ENCODE assay signal across 29 cellular contexts in genomic region chr10:133299738-133300137, GRCh38. TPM values are rescaled to one million over a fixed set of nuclear protein-coding genes. Genes with fewer than 3 reads are reported as not detected.
A peak's percentile ranks its signal among the peaks of the same experiment; 100 is the strongest.
DNase-seq lines count a peak whose midpoint lies in the region; ATAC-seq, FAIRE-seq and TF ChIP-seq lines count a peak whose summit lies in the region.
"Had no signal": no experiment of that assay in that cellular context is flagged by ENCODE, and none has a peak within 500 bp of the region (broad histone marks: within the 10 kb centered on the region; RNA-seq: fewer than 3 reads in every experiment).

No MANE protein-coding gene starts in this region.

- H3K9ac ChIP-seq in kidney (ENCODE audit: low read length in 2 of 2), result no peak overlapping the region
- H3K9ac ChIP-seq: BLaER1 had no signal

- H3K27me3 Mint-ChIP-seq in GM23338 (ENCODE audit: insufficient read depth, low read depth, poor library complexity), result peaks cover 2% of the 10 kb centered on the region
- H3K27me3 Mint-ChIP-seq: CD4-positive, alpha-beta memory T cell; CD4-positive, CD25-positive, alpha-beta regulatory T cell; CD8-positive, alpha-beta memory T cell had no signal

- no peaks in the 10 kb centered on the region for H3K4me1 ChIP-seq in kidney (ENCODE audit: control insufficient read depth in 1 of 2, insufficient read depth in 1 of 2, low read depth in 1 of 2, low read length in 2 of 2)
- no peaks in the 10 kb centered on the region for H3K4me1 ChIP-seq in GM23338 (ENCODE audit: insufficient read depth)
- H3K4me1 ChIP-seq: BE2C, BLaER1 had no signal

- no peak overlapping the region for H3K4me3 Mint-ChIP-seq in GM23338
- H3K4me3 Mint-ChIP-seq: CD14-positive monocyte; CD4-positive, alpha-beta memory T cell; CD4-positive, CD25-positive, alpha-beta regulatory T cell; CD8-positive, alpha-beta memory T cell had no signal

- H3K36me3 ChIP-seq in kidney (ENCODE audit: control insufficient read depth in 1 of 2, insufficient read depth in 2 of 2, low read length in 2 of 2) (peaks cover 44 to 67% of the 10 kb centered on the region in 2 donors), GM23338 (ENCODE audit: insufficient read depth) (peaks cover 17% of the 10 kb centered on the region)

- H3K9me3 Mint-ChIP-seq in GM23338, result no peaks in the 10 kb centered on the region
- H3K9me3 Mint-ChIP-seq: CD4-positive, CD25-positive, alpha-beta regulatory T cell; CD8-positive, alpha-beta memory T cell had no signal

- no peak overlapping the region for H2AFZ ChIP-seq in GM23338

- no peaks in the 10 kb centered on the region for H3K4me1 Mint-ChIP-seq in GM23338

- intact Hi-C loops in left ventricle myocardium superior (cut with micrococcal nuclease), result no loop called here
- intact Hi-C loops in left cardiac atrium (cut with DNase I), result no loop called here
- intact Hi-C loops in kidney (cut with DNase I), result no loop called here

- no peaks in the 10 kb centered on the region for H3K9me2 ChIP-seq in GM23338 (ENCODE audit: insufficient read depth)

- H3K9me3 ChIP-seq in kidney (ENCODE audit: control insufficient read depth in 1 of 2, low read length in 2 of 2), result no peaks in the 10 kb centered on the region
- H3K9me3 ChIP-seq: BE2C, BLaER1 had no signal

- H3F3A ChIP-seq in GM23338 (replicated peaks; ENCODE audit: low read depth), result no peaks in the 10 kb centered on the region; the same call in 1 of the 2 replicates

- peaks cover 15% of the 10 kb centered on the region for H3K79me2 ChIP-seq in GM23338 (replicated peaks; ENCODE audit: insufficient read depth)

- TF ChIP-seq CTCF in kidney (IDR thresholded peaks at IDR 0.05; ENCODE audit: borderline replicate concordance, extremely low read depth, insufficient read depth) (no peak), GM23338 (conservative IDR thresholded peaks at IDR 0.05; ENCODE audit: low read depth in 2 of 2) (no peak)

- peaks cover 11% of the 10 kb centered on the region for H4K20me1 ChIP-seq in GM23338 (replicated peaks; ENCODE audit: insufficient read depth)

- H3K27ac Mint-ChIP-seq in GM23338, result no peak overlapping the region
- H3K27ac Mint-ChIP-seq: CD4-positive, alpha-beta memory T cell; CD4-positive, CD25-positive, alpha-beta regulatory T cell; CD8-positive, alpha-beta memory T cell had no signal

- no peak overlapping the region for H3K4me2 ChIP-seq in GM23338
- H3K4me2 ChIP-seq: BLaER1 had no signal

- no peak for ATAC-seq in left ventricle myocardium superior
- no peak for ATAC-seq in left cardiac atrium
- no peak for ATAC-seq in HG03025 (IDR thresholded peaks at IDR 0.05; ENCODE audit: low FRiP score, unreplicated experiment)
- ATAC-seq in GM23338, result no peak
- ATAC-seq: GM12878 had no signal

- no peak for FAIRE-seq in kidney (lab: Jason Lieb, UNC)
- FAIRE-seq: A204.1, GM12878, GM12892, GM18507 had no signal

- H3K27ac ChIP-seq in kidney (ENCODE audit: low read depth in 2 of 2, low read length in 2 of 2) (no peak overlapping the region), GM23338 (ENCODE audit: low read depth) (no peak overlapping the region)
- H3K27ac ChIP-seq: BLaER1 had no signal

- H3K27me3 ChIP-seq in GM23338 (ENCODE audit: insufficient read depth), result no peaks in the 10 kb centered on the region
- H3K27me3 ChIP-seq: BE2C, BLaER1 had no signal

- no peak overlapping the region for H3K4me3 ChIP-seq in kidney (ENCODE audit: low read length in 2 of 2)
- H3K4me3 ChIP-seq in GM23338, result no peak overlapping the region
- H3K4me3 ChIP-seq: BLaER1, GM12878 had no signal

- DNase-seq in left ventricle myocardium superior (peak; percentile 23), left cardiac atrium (no peak), kidney (peak; percentile 52), GM23338 (ENCODE audit: low spot score) (no peak)
- DNase-seq: 8988T; ACHN; BE2C; C1 segment of cervical spinal cord; CD4-positive, alpha-beta memory T cell; CD4-positive, CD25-positive, alpha-beta regulatory T cell; CD8-positive, alpha-beta memory T cell; COR-L47; DMS 273 treated with DMSO at 0.1 percent for 48 hours; DMS153; DMS53; DMS79; DND-41; EL; GDM1 had no signal

- peaks cover 59% of the 10 kb centered on the region for H3K36me3 Mint-ChIP-seq in GM23338 (ENCODE audit: low read depth)

RNA-seq across cellular contexts. Expression of gene TUBGCP2, which starts 8.9 kb away (rescaled TPM):
- total RNA-seq in left ventricle myocardium superior (42.6 TPM), left cardiac atrium (10 to 100 TPM; 33.6 to 36.6 TPM), kidney (61.4 TPM)
- polyA plus RNA-seq in kidney (ENCODE audit: insufficient read depth, low read depth, low replicate concordance) (93.3 TPM), GM23338 (2016; fragmentation: Nextera tagmentation; extraction: Ambion mirVana) (56.6 and 59.6 TPM in 2 replicates)
- 51.5 and 67.7 TPM in 2 replicates for total RNA-seq in GM23338 (2014; rRNA removed; shearing (Covaris generic))

RNA-seq across cellular contexts. Expression of gene ZNF511, which starts 9.0 kb away (rescaled TPM):
- 45.1 TPM for total RNA-seq in left ventricle myocardium superior
- 10 to 100 TPM; 34.3 to 44.6 TPM for total RNA-seq in left cardiac atrium
- 35.6 TPM for total RNA-seq in kidney
- 50.7 TPM for polyA plus RNA-seq in kidney (ENCODE audit: insufficient read depth, low read depth, low replicate concordance)
- 41.0 and 41.3 TPM in 2 replicates for total RNA-seq in GM23338 (2014; rRNA removed; shearing (Covaris generic))
- polyA plus RNA-seq in GM23338 (2016; fragmentation: Nextera tagmentation; extraction: Ambion mirVana), result 104 and 114 TPM in 2 replicates

RNA-seq across cellular contexts. Expression of gene ADAM8, which starts 23.1 kb away (rescaled TPM):
- total RNA-seq in left ventricle myocardium superior (2.4 TPM), left cardiac atrium (1 to 10 TPM; 2.3 to 3.8 TPM), kidney (16.6 TPM)
- polyA plus RNA-seq in kidney (ENCODE audit: insufficient read depth, low read depth, low replicate concordance) (3.4 TPM), GM23338 (2016; fragmentation: Nextera tagmentation; extraction: Ambion mirVana) (1.9 and 2.1 TPM in 2 replicates)
- total RNA-seq in GM23338 (2014; rRNA removed; shearing (Covaris generic)), result 5.5 and 7.4 TPM in 2 replicates

RNA-seq across cellular contexts. Expression of gene CALY, which starts 37.0 kb away (rescaled TPM):
- not detected for total RNA-seq in left ventricle myocardium superior
- not detected for total RNA-seq in left cardiac atrium
- 0.41 TPM for total RNA-seq in kidney
- 0.54 TPM for polyA plus RNA-seq in kidney (ENCODE audit: insufficient read depth, low read depth, low replicate concordance)
- total RNA-seq in GM23338 (2014; rRNA removed; shearing (Covaris generic)), result 0.31 and 1.0 TPM in 2 replicates
- polyA plus RNA-seq in GM23338 (2016; fragmentation: Nextera tagmentation; extraction: Ambion mirVana), result 8.0 and 9.0 TPM in 2 replicates
- total RNA-seq: A673, Daoy, GM12878 had no signal
- polyA plus RNA-seq: CD14-positive monocyte had no signal

RNA-seq across cellular contexts. Expression of gene PRAP1, which starts 47.4 kb away (rescaled TPM):
- total RNA-seq in left ventricle myocardium superior (not detected), left cardiac atrium (not detected), kidney (1.9 TPM)
- polyA plus RNA-seq in kidney (ENCODE audit: insufficient read depth, low read depth, low replicate concordance) (557 TPM), GM23338 (2016; fragmentation: Nextera tagmentation; extraction: Ambion mirVana) (0.68 and 1.5 TPM in 2 replicates)
- not detected in 2 replicates for total RNA-seq in GM23338 (2014; rRNA removed; shearing (Covaris generic))
- total RNA-seq: A673; CD4-positive, alpha-beta memory T cell; CD4-positive, CD25-positive, alpha-beta regulatory T cell; CD8-positive, alpha-beta memory T cell; Daoy; GM12878 had no signal
- polyA plus RNA-seq: AG04450; CD14-positive monocyte; CD4-positive, alpha-beta memory T cell; CD4-positive, CD25-positive, alpha-beta regulatory T cell; CD8-positive, alpha-beta memory T cell had no signal

Comparison
In these comparisons a context has a peak if more than half of its experiments do, and no peak if none do; other contexts are left out.
1. DNase-seq: peak in left ventricle myocardium superior (single experiment) and kidney (single experiment); none in left cardiac atrium (single experiment) and GM23338 (single experiment).